Comparison of ENCODE assay signal across 8 cellular contexts in genomic region chr9:137241490-137242328, GRCh38. TPM values are rescaled to one million over a fixed set of nuclear protein-coding genes. Genes with fewer than 3 reads are reported as not detected.
DNase-seq lines count a peak whose midpoint lies in the region; ATAC-seq lines count a peak whose summit lies in the region.

No MANE protein-coding gene starts in this region.

- peak overlapping the region; percentile 79 for H3K4me3 ChIP-seq in HUES48 (ENCODE audit: low read depth, low read length)

- H3K9ac ChIP-seq in HUES48 (ENCODE audit: low read depth, low read length) = peak overlapping the region; percentile 48; the same call in 1 of the 2 replicates

- H3K9me3 Mint-ChIP-seq in activated CD4-positive, alpha-beta T cell treated with anti-CD3 and anti-CD28 coated beads, Interleukin-2, amount 10 ng/mL, durations not matched to agents 24 days and 14 days = no peaks in the 10 kb centered on the region
- no peaks in the 10 kb centered on the region for H3K9me3 Mint-ChIP-seq in dendritic cell treated with granulocyte-macrophage colony-stimulating factor and Interleukin-4, amounts not matched to agents 40 ng/mL and 50 ng/mL, for 4 days

- DNase-seq in activated CD4-positive, alpha-beta T cell treated with anti-CD3 and anti-CD28 coated beads, Interleukin-2, amount 10 ng/mL, durations not matched to agents 24 days and 14 days = peak; percentile 90
- DNase-seq in lung microvascular endothelial cell (ENCODE audit: low read depth in 2 of 2) (peak; percentile 51 to 53), SHP77 treated with DMSO at 0.1 percent for 48 hours (lab: John Stamatoyannopoulos, UW) (no peak), pons (ENCODE audit: low spot score) (no peak)
- DNase-seq in stimulated activated CD8-positive, alpha-beta memory T cell treated with anti-CD3 and anti-CD28 coated beads, Interleukin-15, amount 100 ng/mL, for 4 hours (ENCODE audit: low read depth in 2 of 2) = peak; percentile 55 to 66

- H3K27me3 Mint-ChIP-seq in activated CD4-positive, alpha-beta T cell treated with anti-CD3 and anti-CD28 coated beads, Interleukin-2, amount 10 ng/mL, durations not matched to agents 24 days and 14 days = peaks cover 2% of the 10 kb centered on the region
- no peaks in the 10 kb centered on the region for H3K27me3 Mint-ChIP-seq in dendritic cell treated with granulocyte-macrophage colony-stimulating factor and Interleukin-4, amounts not matched to agents 40 ng/mL and 50 ng/mL, for 4 days

- H3K4me1 Mint-ChIP-seq in activated CD4-positive, alpha-beta T cell treated with anti-CD3 and anti-CD28 coated beads, Interleukin-2, amount 10 ng/mL, durations not matched to agents 24 days and 14 days = peaks cover 19% of the 10 kb centered on the region
- H3K4me1 Mint-ChIP-seq in dendritic cell treated with granulocyte-macrophage colony-stimulating factor and Interleukin-4, amounts not matched to agents 40 ng/mL and 50 ng/mL, for 4 days (ENCODE audit: low read depth) = peaks cover 50% of the 10 kb centered on the region

- peaks cover 22% of the 10 kb centered on the region for H3K36me3 ChIP-seq in HUES48 (ENCODE audit: control insufficient read depth, insufficient read depth, low read length)

- H3K4me3 Mint-ChIP-seq in activated CD4-positive, alpha-beta T cell treated with anti-CD3 and anti-CD28 coated beads, Interleukin-2, amount 10 ng/mL, durations not matched to agents 24 days and 14 days = peak overlapping the region; percentile 90
- H3K4me3 Mint-ChIP-seq in dendritic cell treated with granulocyte-macrophage colony-stimulating factor and Interleukin-4, amounts not matched to agents 40 ng/mL and 50 ng/mL, for 4 days = peak overlapping the region; percentile 86

- peak overlapping the region; percentile 83 for H3K27ac Mint-ChIP-seq in activated CD4-positive, alpha-beta T cell treated with anti-CD3 and anti-CD28 coated beads, Interleukin-2, amount 10 ng/mL, durations not matched to agents 24 days and 14 days
- peak overlapping the region; percentile 90 for H3K27ac Mint-ChIP-seq in dendritic cell treated with granulocyte-macrophage colony-stimulating factor and Interleukin-4, amounts not matched to agents 40 ng/mL and 50 ng/mL, for 4 days

- H3K36me3 Mint-ChIP-seq in activated CD4-positive, alpha-beta T cell treated with anti-CD3 and anti-CD28 coated beads, Interleukin-2, amount 10 ng/mL, durations not matched to agents 24 days and 14 days (ENCODE audit: low read depth) = peaks cover 28% of the 10 kb centered on the region
- H3K36me3 Mint-ChIP-seq in dendritic cell treated with granulocyte-macrophage colony-stimulating factor and Interleukin-4, amounts not matched to agents 40 ng/mL and 50 ng/mL, for 4 days (ENCODE audit: low read depth) = peaks cover 39% of the 10 kb centered on the region

- H3K27me3 ChIP-seq in HUES48 (ENCODE audit: control insufficient read depth, insufficient read depth, low read length) = no peaks in the 10 kb centered on the region

- H3K9me3 ChIP-seq in HUES48 (ENCODE audit: control insufficient read depth, insufficient read depth, low read length) = no peaks in the 10 kb centered on the region

- peak overlapping the region; percentile 78 for H3K27ac ChIP-seq in HUES48 (ENCODE audit: low read depth, low read length)

- intact Hi-C loops in activated CD4-positive, alpha-beta T cell treated with anti-CD3 and anti-CD28 coated beads, Interleukin-2, amount 10 ng/mL, durations not matched to agents 24 days and 14 days (cut with micrococcal nuclease) = loop anchor here (1.0 to 5.0 kb wide), 4 partner anchors 14 to 113 kb away; partner anchors contain the start of genes NELFB and TPRN
- intact Hi-C loops in dendritic cell treated with granulocyte-macrophage colony-stimulating factor and Interleukin-4, amounts not matched to agents 40 ng/mL and 50 ng/mL, for 4 days (cut with micrococcal nuclease) = loop anchor here (1.0 kb wide), 1 partner anchor 14 kb away; the partner anchor contains the start of gene NELFB

- ATAC-seq in GM19438 (IDR thresholded peaks at IDR 0.05; ENCODE audit: low read depth, unreplicated experiment) = peak; percentile 8

- H3K4me1 ChIP-seq in HUES48 (ENCODE audit: control insufficient read depth, insufficient read depth, low read length) = peaks cover 22% of the 10 kb centered on the region

RNA-seq across cellular contexts. Expression of gene TUBB4B, which starts 0.6 kb away (rescaled TPM):
- 292 and 299 TPM in 2 replicates for total RNA-seq in activated CD4-positive, alpha-beta T cell treated with anti-CD3 and anti-CD28 coated beads, Interleukin-2, amount 10 ng/mL, durations not matched to agents 24 days and 14 days
- total RNA-seq in lung microvascular endothelial cell = 103 and 110 TPM in 2 replicates

RNA-seq across cellular contexts. Expression of gene STPG3, which starts 9.4 kb away (rescaled TPM):
- 0.54 and 0.99 TPM in 2 replicates for total RNA-seq in activated CD4-positive, alpha-beta T cell treated with anti-CD3 and anti-CD28 coated beads, Interleukin-2, amount 10 ng/mL, durations not matched to agents 24 days and 14 days
- not detected in 2 replicates for total RNA-seq in lung microvascular endothelial cell

RNA-seq across cellular contexts. Expression of gene SLC34A3, which starts 11.0 kb away (rescaled TPM):
- not detected in 2 replicates for total RNA-seq in activated CD4-positive, alpha-beta T cell treated with anti-CD3 and anti-CD28 coated beads, Interleukin-2, amount 10 ng/mL, durations not matched to agents 24 days and 14 days
- total RNA-seq in lung microvascular endothelial cell = not detected in 2 replicates

RNA-seq across cellular contexts. Expression of gene NELFB, which starts 13.4 kb away (rescaled TPM):
- total RNA-seq in activated CD4-positive, alpha-beta T cell treated with anti-CD3 and anti-CD28 coated beads, Interleukin-2, amount 10 ng/mL, durations not matched to agents 24 days and 14 days = 72.4 and 75.3 TPM in 2 replicates
- total RNA-seq in lung microvascular endothelial cell = 42.9 and 43.7 TPM in 2 replicates

RNA-seq across cellular contexts. Expression of gene RNF224, which starts 14.4 kb away (rescaled TPM):
- not detected in 2 replicates for total RNA-seq in activated CD4-positive, alpha-beta T cell treated with anti-CD3 and anti-CD28 coated beads, Interleukin-2, amount 10 ng/mL, durations not matched to agents 24 days and 14 days
- under 0.01 TPM in 1 of 2 replicates, not detected in the other for total RNA-seq in lung microvascular endothelial cell

Comparison
In these comparisons a context has a peak if more than half of its experiments do, and no peak if none do; other contexts are left out.
1. DNase-seq: peak in activated CD4-positive, alpha-beta T cell treated with anti-CD3 and anti-CD28 coated beads, Interleukin-2, amount 10 ng/mL, durations not matched to agents 24 days and 14 days (single experiment), lung microvascular endothelial cell (2 of 2) and stimulated activated CD8-positive, alpha-beta memory T cell treated with anti-CD3 and anti-CD28 coated beads, Interleukin-15, amount 100 ng/mL, for 4 hours (2 of 2); none in SHP77 treated with DMSO at 0.1 percent for 48 hours (single experiment) and pons (single experiment).